ENCODE assay signal across 20 cellular contexts in the genomic region with DNA sequence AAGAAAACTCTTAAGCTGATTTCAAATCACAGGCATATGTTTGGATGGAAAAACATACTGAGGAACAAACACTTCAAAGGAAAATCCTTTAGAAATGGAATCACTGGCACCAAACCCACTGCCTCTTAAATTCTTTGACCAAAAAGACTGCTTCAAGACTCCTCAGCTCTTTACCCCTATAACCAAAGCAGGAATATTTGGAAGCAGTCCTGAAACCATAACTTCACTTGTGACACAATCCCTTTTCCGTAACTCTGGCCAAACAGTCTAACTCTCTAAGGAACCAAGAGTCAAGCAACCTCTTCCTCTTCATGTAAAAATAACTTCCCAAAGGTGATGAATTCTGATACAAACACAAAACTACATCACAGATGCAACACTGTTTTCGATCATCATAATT.
"Had no signal": no experiment of that assay in that cellular context is flagged by ENCODE, and none has a peak within 500 bp of the region (broad histone marks: within the 10 kb centered on the region; RNA-seq: fewer than 3 reads in every experiment).

No MANE protein-coding gene starts in this region.

- DNase-seq: dermis blood vessel endothelial cell; dorsolateral prefrontal cortex; effector CD4-positive, alpha-beta T cell; effector memory CD4-positive, alpha-beta T cell; foreskin fibroblast; foreskin melanocyte; gastrocnemius medialis; glutamatergic neuron; head of caudate nucleus; heart right ventricle; hippocampal formation; left cardiac atrium; left lung; left ventricle myocardium superior; lower lobe of right lung; mesenchymal stem cell; mucosa of descending colon had no signal

- H3K36me3 ChIP-seq: esophagus muscularis mucosa, gastrocnemius medialis, heart right ventricle, left lung, lower lobe of right lung had no signal

- H3K4me3 ChIP-seq: coronary artery, dorsolateral prefrontal cortex, esophagus muscularis mucosa, gastrocnemius medialis, heart right ventricle, left lung, lower lobe of right lung, mucosa of descending colon had no signal

- H3K27ac ChIP-seq: coronary artery, dorsolateral prefrontal cortex, esophagus muscularis mucosa, gastrocnemius medialis, heart right ventricle, left lung, lower lobe of right lung had no signal

- H3K27me3 ChIP-seq: dorsolateral prefrontal cortex, esophagus muscularis mucosa, gastrocnemius medialis, heart right ventricle, left lung had no signal

- H3K4me3 Mint-ChIP-seq: mesothelial cell of epicardium had no signal

- H3K9me3 ChIP-seq: esophagus muscularis mucosa, gastrocnemius medialis, left lung, lower lobe of right lung, mucosa of descending colon had no signal

- H3K4me1 ChIP-seq: esophagus muscularis mucosa, gastrocnemius medialis, left lung, lower lobe of right lung had no signal

- H3K27ac Mint-ChIP-seq: mesothelial cell of epicardium had no signal

- H3K36me3 Mint-ChIP-seq: mesothelial cell of epicardium had no signal
